ENCODE assay signal across 8 cellular contexts in the genomic region with DNA sequence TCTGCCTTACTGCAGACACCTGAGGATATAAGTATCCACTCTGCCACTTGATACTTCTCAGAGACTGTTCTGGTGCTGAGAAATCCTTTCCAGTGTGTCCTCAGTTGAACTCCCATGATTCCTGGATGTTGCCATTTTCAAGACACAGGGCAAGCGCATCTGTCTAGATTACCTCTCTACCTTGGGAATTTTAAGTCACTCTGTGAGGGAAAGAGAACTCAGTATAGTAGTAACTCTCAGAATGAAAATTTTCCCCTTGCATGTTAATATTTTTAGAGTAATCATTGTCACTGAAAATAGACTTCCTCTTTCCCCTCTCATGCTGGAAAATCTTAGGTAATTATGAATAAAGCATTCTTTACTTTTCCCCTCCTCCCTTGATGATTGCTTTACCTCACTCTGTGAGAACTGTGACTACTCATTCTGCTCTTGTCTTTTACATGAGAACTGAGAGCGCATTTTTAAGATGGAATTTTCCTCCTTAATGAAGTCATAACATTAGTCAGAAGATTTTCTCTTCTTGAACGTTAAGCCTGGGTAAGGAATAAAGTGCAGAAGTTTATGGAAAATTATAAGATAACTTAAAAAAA. TPM values are rescaled to one million over a fixed set of nuclear protein-coding genes. Genes with fewer than 3 reads are reported as not detected.
DNase-seq lines count a peak whose midpoint lies in the region; ATAC-seq and TF ChIP-seq lines count a peak whose summit lies in the region.

No MANE protein-coding gene starts in this region.

- H3K36me3 Mint-ChIP-seq in CD4-positive, CD25-positive, alpha-beta regulatory T cell = peaks cover 35% of the 10 kb centered on the region
- peaks cover 68% of the 10 kb centered on the region for H3K36me3 Mint-ChIP-seq in activated naive CD8-positive, alpha-beta T cell treated with anti-CD3 and anti-CD28 coated beads for 36 hours

- peaks cover 46 to 64% (median 56%) of the 10 kb centered on the region in 4 donors for H3K4me1 Mint-ChIP-seq in CD4-positive, CD25-positive, alpha-beta regulatory T cell
- peaks cover 82% of the 10 kb centered on the region for H3K4me1 Mint-ChIP-seq in activated naive CD8-positive, alpha-beta T cell treated with anti-CD3 and anti-CD28 coated beads for 36 hours

- peak overlapping the region in 1 of 3 donors; percentile 0 for H3K27ac Mint-ChIP-seq in CD4-positive, CD25-positive, alpha-beta regulatory T cell
- H3K27ac Mint-ChIP-seq in activated naive CD8-positive, alpha-beta T cell treated with anti-CD3 and anti-CD28 coated beads for 36 hours = peak overlapping the region; percentile 91

- H3K4me3 ChIP-seq in CD4-positive, CD25-positive, alpha-beta regulatory T cell (ENCODE audit: low read depth, low read length) = peak overlapping the region; percentile 45
- H3K4me3 ChIP-seq in neutrophil (ENCODE audit: low read depth in 1 of 2, low read length in 1 of 2) = no peak overlapping the region

- H3K4me3 Mint-ChIP-seq in CD4-positive, CD25-positive, alpha-beta regulatory T cell = peak overlapping the region in 3 of 4 donors; percentile 2 to 35 (median 6)
- peak overlapping the region; percentile 62 for H3K4me3 Mint-ChIP-seq in activated naive CD8-positive, alpha-beta T cell treated with anti-CD3 and anti-CD28 coated beads for 36 hours

- intact Hi-C loops in posterior cingulate gyrus (cut with DNase I) = no loop called here

- peaks cover 0 to 2% (median 0%) of the 10 kb centered on the region in 7 donors for H3K9me3 Mint-ChIP-seq in CD4-positive, CD25-positive, alpha-beta regulatory T cell
- H3K9me3 Mint-ChIP-seq in activated naive CD8-positive, alpha-beta T cell treated with anti-CD3 and anti-CD28 coated beads for 36 hours = no peaks in the 10 kb centered on the region

- DNase-seq in CD4-positive, CD25-positive, alpha-beta regulatory T cell = no peak
- DNase-seq in activated naive CD8-positive, alpha-beta T cell treated with anti-CD3 and anti-CD28 coated beads for 36 hours = no peak
- DNase-seq in amygdala (lab: John Stamatoyannopoulos, UW) (no peak), posterior cingulate gyrus (no peak)
- no peak for DNase-seq in NK-92 treated with Interleukin-12 subunit alpha and Interleukin-12 subunit beta, amount 100 ng/mL, for 24 hours (lab: John Stamatoyannopoulos, UW)

- no peak for TF ChIP-seq CTCF in neutrophil (IDR thresholded peaks at IDR 0.05)

- no peaks in the 10 kb centered on the region for H3K36me3 ChIP-seq in CD4-positive, CD25-positive, alpha-beta regulatory T cell (ENCODE audit: control insufficient read depth, insufficient read depth, low read length)
- peaks cover 31% of the 10 kb centered on the region for H3K36me3 ChIP-seq in neutrophil

- no peaks in the 10 kb centered on the region for H3K9me3 ChIP-seq in CD4-positive, CD25-positive, alpha-beta regulatory T cell (ENCODE audit: control insufficient read depth in 2 of 2, low read length in 2 of 2)
- no peaks in the 10 kb centered on the region for H3K9me3 ChIP-seq in neutrophil

- H3K27ac ChIP-seq in CD4-positive, CD25-positive, alpha-beta regulatory T cell (ENCODE audit: insufficient read depth, low read length, poor library complexity, severe bottlenecking) = no peak overlapping the region
- peak overlapping the region; percentile 72 for H3K27ac ChIP-seq in neutrophil

- ATAC-seq in CD4-positive, CD25-positive, alpha-beta regulatory T cell (ENCODE audit: low read depth in 2 of 2) = peak; percentile 38 to 47
- ATAC-seq in GM19043 (IDR thresholded peaks at IDR 0.05; ENCODE audit: low read depth, unreplicated experiment) = peak; percentile 43
- peak; percentile 44 for ATAC-seq in HG03280 (IDR thresholded peaks at IDR 0.05; ENCODE audit: unreplicated experiment)

- H3K27me3 ChIP-seq in CD4-positive, CD25-positive, alpha-beta regulatory T cell (ENCODE audit: control insufficient read depth, insufficient read depth, low read length) = no peaks in the 10 kb centered on the region
- no peaks in the 10 kb centered on the region for H3K27me3 ChIP-seq in neutrophil

- no peaks in the 10 kb centered on the region for H3K27me3 Mint-ChIP-seq in CD4-positive, CD25-positive, alpha-beta regulatory T cell
- H3K27me3 Mint-ChIP-seq in activated naive CD8-positive, alpha-beta T cell treated with anti-CD3 and anti-CD28 coated beads for 36 hours = no peaks in the 10 kb centered on the region

- peaks cover 9% of the 10 kb centered on the region for H3K4me1 ChIP-seq in CD4-positive, CD25-positive, alpha-beta regulatory T cell (ENCODE audit: control insufficient read depth, insufficient read depth, low read length, poor library complexity, severe bottlenecking)
- H3K4me1 ChIP-seq in neutrophil (ENCODE audit: control insufficient read depth in 1 of 2, insufficient read depth in 1 of 2, low read depth in 1 of 2, low read length in 1 of 2) = peaks cover 28 to 33% of the 10 kb centered on the region in 2 experiments

RNA-seq across cellular contexts. Expression of gene TET2, which starts 45.0 kb away (rescaled TPM):
- 53.2 TPM for total RNA-seq in CD4-positive, CD25-positive, alpha-beta regulatory T cell
- polyA plus RNA-seq in CD4-positive, CD25-positive, alpha-beta regulatory T cell = 10 to 100 TPM in 3 of 4 donors, 1 to 10 TPM in 1; 9.9 to 22.7 (median 18.9) TPM
- 10 to 100 TPM; 20.7 to 22.6 TPM for total RNA-seq in activated naive CD8-positive, alpha-beta T cell treated with anti-CD3 and anti-CD28 coated beads for 36 hours
